ENCODE assay signal across 1 cellular context in genomic region chr11:125941241-125941605, GRCh38.
TF ChIP-seq lines count a peak whose summit lies in the region.

No MANE protein-coding gene starts in this region.

TF ChIP-seq in H1, 55 proteins besides CTCF, POLR2A, EP300 and RAD21:
- peak; percentile 8; the same call in 1 of the 2 replicates for TF ChIP-seq MAX (IDR thresholded peaks at IDR 0.05)
- TF ChIP-seq RFX5 (IDR thresholded peaks at IDR 0.05; ENCODE audit: borderline replicate concordance, low read depth, low read length), result no peak
